ENCODE assay signal across 1 cellular context in the genomic region with DNA sequence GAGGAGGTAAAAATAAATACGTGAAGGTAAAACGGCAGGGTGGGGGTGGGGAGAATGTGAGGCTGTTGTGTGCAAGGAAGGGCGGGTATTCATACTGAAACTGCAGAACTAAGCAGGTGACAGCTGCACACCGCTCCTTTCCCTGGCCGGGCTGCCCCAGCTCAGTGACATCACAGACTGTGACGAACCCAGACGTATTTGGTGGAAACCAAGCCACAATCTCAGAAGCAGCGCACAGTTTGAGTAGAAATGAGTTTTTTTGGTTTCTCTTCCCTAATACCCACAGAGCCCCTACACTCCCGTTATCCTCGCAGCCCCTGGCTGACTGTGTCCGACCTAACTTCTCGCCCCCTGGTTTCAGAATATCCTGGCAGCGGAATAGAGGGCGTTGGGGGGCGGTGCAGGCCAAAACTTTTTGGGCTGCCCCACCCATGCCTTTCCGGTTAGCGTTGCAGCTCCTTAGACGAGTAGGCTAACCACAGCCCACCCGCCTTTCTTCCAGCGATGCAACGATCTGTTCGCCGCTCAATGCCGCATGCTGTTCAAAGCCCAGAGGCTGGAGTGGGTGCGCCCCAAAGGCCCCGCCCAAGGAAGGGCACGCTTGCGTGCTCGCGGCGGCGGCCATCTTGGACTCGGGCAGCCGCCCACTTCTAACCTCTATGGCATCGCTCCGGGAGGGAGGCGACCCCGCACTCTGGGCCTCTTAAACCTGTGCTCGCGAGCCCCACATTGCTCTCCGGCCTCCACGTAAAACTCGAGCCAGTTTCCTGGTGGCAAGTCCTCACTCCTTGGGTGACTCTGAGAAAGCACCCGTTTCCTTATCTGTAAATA.
TF ChIP-seq lines count a peak whose summit lies in the region.

No MANE protein-coding gene starts in this region.

TF ChIP-seq in SK-N-SH, 30 proteins besides CTCF, POLR2A, EP300 and RAD21 (continued from another document):
- TF ChIP-seq, protein P1, sequence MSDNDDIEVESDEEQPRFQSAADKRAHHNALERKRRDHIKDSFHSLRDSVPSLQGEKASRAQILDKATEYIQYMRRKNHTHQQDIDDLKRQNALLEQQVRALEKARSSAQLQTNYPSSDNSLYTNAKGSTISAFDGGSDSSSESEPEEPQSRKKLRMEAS (IDR thresholded peaks at IDR 0.05; ENCODE audit: low read depth): peak; percentile 92
- TF ChIP-seq, protein P2, sequence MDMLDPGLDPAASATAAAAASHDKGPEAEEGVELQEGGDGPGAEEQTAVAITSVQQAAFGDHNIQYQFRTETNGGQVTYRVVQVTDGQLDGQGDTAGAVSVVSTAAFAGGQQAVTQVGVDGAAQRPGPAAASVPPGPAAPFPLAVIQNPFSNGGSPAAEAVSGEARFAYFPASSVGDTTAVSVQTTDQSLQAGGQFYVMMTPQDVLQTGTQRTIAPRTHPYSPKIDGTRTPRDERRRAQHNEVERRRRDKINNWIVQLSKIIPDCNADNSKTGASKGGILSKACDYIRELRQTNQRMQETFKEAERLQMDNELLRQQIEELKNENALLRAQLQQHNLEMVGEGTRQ (IDR thresholded peaks at IDR 0.05; ENCODE audit: borderline replicate concordance, low read depth, low read length): no peak
- TF ChIP-seq, protein P3, sequence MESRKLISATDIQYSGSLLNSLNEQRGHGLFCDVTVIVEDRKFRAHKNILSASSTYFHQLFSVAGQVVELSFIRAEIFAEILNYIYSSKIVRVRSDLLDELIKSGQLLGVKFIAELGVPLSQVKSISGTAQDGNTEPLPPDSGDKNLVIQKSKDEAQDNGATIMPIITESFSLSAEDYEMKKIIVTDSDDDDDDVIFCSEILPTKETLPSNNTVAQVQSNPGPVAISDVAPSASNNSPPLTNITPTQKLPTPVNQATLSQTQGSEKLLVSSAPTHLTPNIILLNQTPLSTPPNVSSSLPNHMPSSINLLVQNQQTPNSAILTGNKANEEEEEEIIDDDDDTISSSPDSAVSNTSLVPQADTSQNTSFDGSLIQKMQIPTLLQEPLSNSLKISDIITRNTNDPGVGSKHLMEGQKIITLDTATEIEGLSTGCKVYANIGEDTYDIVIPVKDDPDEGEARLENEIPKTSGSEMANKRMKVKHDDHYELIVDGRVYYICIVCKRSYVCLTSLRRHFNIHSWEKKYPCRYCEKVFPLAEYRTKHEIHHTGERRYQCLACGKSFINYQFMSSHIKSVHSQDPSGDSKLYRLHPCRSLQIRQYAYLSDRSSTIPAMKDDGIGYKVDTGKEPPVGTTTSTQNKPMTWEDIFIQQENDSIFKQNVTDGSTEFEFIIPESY (IDR thresholded peaks at IDR 0.05; ENCODE audit: borderline replicate concordance, low read depth): no peak
- TF ChIP-seq TEAD4 (IDR thresholded peaks at IDR 0.05; ENCODE audit: borderline replicate concordance, insufficient read depth): no peak
- TF ChIP-seq JUND (IDR thresholded peaks at IDR 0.05): no peak
- TF ChIP-seq GABPA (IDR thresholded peaks at IDR 0.05; ENCODE audit: low read depth): 0 out of 2 replicates have a peak, but pooled peaks have one; percentile 21
- TF ChIP-seq, protein P4, sequence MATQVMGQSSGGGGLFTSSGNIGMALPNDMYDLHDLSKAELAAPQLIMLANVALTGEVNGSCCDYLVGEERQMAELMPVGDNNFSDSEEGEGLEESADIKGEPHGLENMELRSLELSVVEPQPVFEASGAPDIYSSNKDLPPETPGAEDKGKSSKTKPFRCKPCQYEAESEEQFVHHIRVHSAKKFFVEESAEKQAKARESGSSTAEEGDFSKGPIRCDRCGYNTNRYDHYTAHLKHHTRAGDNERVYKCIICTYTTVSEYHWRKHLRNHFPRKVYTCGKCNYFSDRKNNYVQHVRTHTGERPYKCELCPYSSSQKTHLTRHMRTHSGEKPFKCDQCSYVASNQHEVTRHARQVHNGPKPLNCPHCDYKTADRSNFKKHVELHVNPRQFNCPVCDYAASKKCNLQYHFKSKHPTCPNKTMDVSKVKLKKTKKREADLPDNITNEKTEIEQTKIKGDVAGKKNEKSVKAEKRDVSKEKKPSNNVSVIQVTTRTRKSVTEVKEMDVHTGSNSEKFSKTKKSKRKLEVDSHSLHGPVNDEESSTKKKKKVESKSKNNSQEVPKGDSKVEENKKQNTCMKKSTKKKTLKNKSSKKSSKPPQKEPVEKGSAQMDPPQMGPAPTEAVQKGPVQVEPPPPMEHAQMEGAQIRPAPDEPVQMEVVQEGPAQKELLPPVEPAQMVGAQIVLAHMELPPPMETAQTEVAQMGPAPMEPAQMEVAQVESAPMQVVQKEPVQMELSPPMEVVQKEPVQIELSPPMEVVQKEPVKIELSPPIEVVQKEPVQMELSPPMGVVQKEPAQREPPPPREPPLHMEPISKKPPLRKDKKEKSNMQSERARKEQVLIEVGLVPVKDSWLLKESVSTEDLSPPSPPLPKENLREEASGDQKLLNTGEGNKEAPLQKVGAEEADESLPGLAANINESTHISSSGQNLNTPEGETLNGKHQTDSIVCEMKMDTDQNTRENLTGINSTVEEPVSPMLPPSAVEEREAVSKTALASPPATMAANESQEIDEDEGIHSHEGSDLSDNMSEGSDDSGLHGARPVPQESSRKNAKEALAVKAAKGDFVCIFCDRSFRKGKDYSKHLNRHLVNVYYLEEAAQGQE (IDR thresholded peaks at IDR 0.05; ENCODE audit: low read depth, low read length): no peak; the same call in 1 of the 2 replicates
- TF ChIP-seq SMC3 (IDR thresholded peaks at IDR 0.05; ENCODE audit: low read depth, low read length): no peak
- TF ChIP-seq MXI1 (IDR thresholded peaks at IDR 0.05; ENCODE audit: low read depth, low read length): peak; percentile 94
- peak; percentile 31; the same call in 1 of the 2 replicates for TF ChIP-seq ELF1 (IDR thresholded peaks at IDR 0.05)
- no peak for TF ChIP-seq RXRA (IDR thresholded peaks at IDR 0.05; ENCODE audit: borderline replicate concordance, low read depth)
- no peak for TF ChIP-seq SIN3A (IDR thresholded peaks at IDR 0.05; ENCODE audit: borderline replicate concordance, low read depth, low read length)
- TF ChIP-seq, protein P5, sequence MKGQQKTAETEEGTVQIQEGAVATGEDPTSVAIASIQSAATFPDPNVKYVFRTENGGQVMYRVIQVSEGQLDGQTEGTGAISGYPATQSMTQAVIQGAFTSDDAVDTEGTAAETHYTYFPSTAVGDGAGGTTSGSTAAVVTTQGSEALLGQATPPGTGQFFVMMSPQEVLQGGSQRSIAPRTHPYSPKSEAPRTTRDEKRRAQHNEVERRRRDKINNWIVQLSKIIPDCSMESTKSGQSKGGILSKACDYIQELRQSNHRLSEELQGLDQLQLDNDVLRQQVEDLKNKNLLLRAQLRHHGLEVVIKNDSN (IDR thresholded peaks at IDR 0.05; ENCODE audit: borderline replicate concordance, low read depth): no peak
- TF ChIP-seq CHD2 (IDR thresholded peaks at IDR 0.05; ENCODE audit: low read length, partially characterized antibody): peak; percentile 57
- TF ChIP-seq RCOR1 (IDR thresholded peaks at IDR 0.05; ENCODE audit: low read length): 0 out of 2 replicates have a peak, but pooled peaks have one; percentile 8
- TF ChIP-seq EZH2phosphoT487 (IDR thresholded peaks at IDR 0.05; ENCODE audit: borderline replicate concordance, low read depth): no peak
- no peak for TF ChIP-seq TAF1 (IDR thresholded peaks at IDR 0.05; ENCODE audit: borderline replicate concordance, low read depth, low read length)
- TF ChIP-seq, protein P6, sequence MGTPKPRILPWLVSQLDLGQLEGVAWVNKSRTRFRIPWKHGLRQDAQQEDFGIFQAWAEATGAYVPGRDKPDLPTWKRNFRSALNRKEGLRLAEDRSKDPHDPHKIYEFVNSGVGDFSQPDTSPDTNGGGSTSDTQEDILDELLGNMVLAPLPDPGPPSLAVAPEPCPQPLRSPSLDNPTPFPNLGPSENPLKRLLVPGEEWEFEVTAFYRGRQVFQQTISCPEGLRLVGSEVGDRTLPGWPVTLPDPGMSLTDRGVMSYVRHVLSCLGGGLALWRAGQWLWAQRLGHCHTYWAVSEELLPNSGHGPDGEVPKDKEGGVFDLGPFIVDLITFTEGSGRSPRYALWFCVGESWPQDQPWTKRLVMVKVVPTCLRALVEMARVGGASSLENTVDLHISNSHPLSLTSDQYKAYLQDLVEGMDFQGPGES (IDR thresholded peaks at IDR 0.05; ENCODE audit: low read depth, low read length): no peak
- TF ChIP-seq RFX5 (IDR thresholded peaks at IDR 0.05; ENCODE audit: low read length): no peak
- TF ChIP-seq GATA2 (CRISPR knock-in tag; IDR thresholded peaks at IDR 0.05): no peak
